8 cellular contexts compared by ENCODE assay signal in the genomic region with DNA sequence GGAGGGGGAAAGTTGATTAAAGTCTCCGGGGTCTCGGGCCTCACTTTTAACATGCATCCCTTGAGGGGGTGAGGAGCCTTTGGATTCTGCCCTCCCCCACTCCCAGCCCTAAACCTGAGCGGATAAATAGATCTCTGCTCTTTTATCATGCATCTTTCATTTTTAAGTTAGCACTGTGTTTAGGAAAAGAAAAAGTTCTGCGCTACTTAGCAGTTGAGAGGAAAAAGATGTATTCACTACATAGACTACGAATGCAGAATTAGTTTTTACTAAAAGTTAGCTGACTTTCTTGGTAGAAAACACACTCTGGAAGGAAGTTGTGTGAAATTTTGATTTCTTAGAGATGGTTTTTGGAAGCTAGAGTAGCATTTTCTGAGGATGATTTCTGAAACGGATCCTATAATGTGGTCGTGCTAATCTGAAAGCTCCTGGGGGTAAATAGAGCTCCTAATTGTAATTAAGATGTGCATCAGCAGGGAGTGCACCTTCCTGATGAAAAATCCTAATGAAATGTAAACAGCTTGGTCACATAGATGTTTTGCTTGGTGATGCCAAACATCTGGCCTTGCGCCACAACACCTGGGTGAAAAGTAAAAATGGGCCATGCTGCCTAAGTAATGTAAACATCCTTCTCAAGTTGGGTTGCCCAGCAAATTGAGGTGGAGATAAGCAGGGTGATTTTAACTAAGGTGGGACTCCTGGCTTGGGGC. TPM values are rescaled to one million over a fixed set of nuclear protein-coding genes. Genes with fewer than 3 reads are reported as not detected.
DNase-seq lines count a peak whose midpoint lies in the region; ATAC-seq, FAIRE-seq and TF ChIP-seq lines count a peak whose summit lies in the region.

No MANE protein-coding gene starts in this region.

- peak overlapping the region; percentile 93 for H3K27ac Mint-ChIP-seq in chondrocyte (ENCODE audit: unreplicated experiment)

- no peak for ATAC-seq in A549
- ATAC-seq in GM19467 (IDR thresholded peaks at IDR 0.05; ENCODE audit: unreplicated experiment): no peak

- H3K36me3 Mint-ChIP-seq in chondrocyte (ENCODE audit: low read depth): peaks cover 10% of the 10 kb centered on the region

- no peak for TF ChIP-seq RAD21 in A549 (conservative IDR thresholded peaks at IDR 0.05 in 1 of 2, IDR thresholded peaks at IDR 0.05 in 1 of 2)

- POLR2A ChIA-PET in A549 (lab: Yijun Ruan, JAX): no interaction called here

- peaks cover 70% of the 10 kb centered on the region for H3K4me1 Mint-ChIP-seq in chondrocyte (ENCODE audit: low read depth)

- H3K4me1 ChIP-seq in A549 (peaks cover 67% of the 10 kb centered on the region), HUES64 (ENCODE audit: insufficient read depth, low read length) (peaks cover 60% of the 10 kb centered on the region), mucosa of stomach (ENCODE audit: control insufficient read depth, insufficient read depth, low read length) (peaks cover 39% of the 10 kb centered on the region)

- H3K4me3 ChIP-seq in A549: peak overlapping the region; percentile 83
- H3K4me3 ChIP-seq in HUES64 (ENCODE audit: low read length): peak overlapping the region; percentile 82
- H3K4me3 ChIP-seq in mucosa of stomach (ENCODE audit: low read length): peak overlapping the region; percentile 60

- H3K27ac ChIP-seq in A549 (peak overlapping the region; percentile 95 to 96), HUES64 (ENCODE audit: low read depth, low read length) (peak overlapping the region; percentile 95)

- H3K27me3 ChIP-seq in HUES64 (ENCODE audit: insufficient read depth, low read length) (no peaks in the 10 kb centered on the region), mucosa of stomach (ENCODE audit: control insufficient read depth, insufficient read depth, low read length) (no peaks in the 10 kb centered on the region)

- no peaks in the 10 kb centered on the region for H3K9me3 ChIP-seq in A549
- no peaks in the 10 kb centered on the region for H3K9me3 ChIP-seq in HUES64 (ENCODE audit: insufficient read depth, low read depth, low read length)
- no peaks in the 10 kb centered on the region for H3K9me3 ChIP-seq in mucosa of stomach (ENCODE audit: control insufficient read depth, low read length)

- 18% methylated on average over 8 of the region's 8 CpGs for WGBS in A549 (ENCODE audit: missing lambda C conversion rate)
- 5% methylated on average over 6 of the region's 8 CpGs for WGBS in HUES64

- peak overlapping the region; percentile 87 for H3K9ac ChIP-seq in HUES64 (ENCODE audit: low read depth, low read length)
- H3K9ac ChIP-seq in mucosa of stomach (ENCODE audit: low read length): peak overlapping the region; percentile 65

- H3K36me3 ChIP-seq in HUES64 (ENCODE audit: insufficient read depth, low read length) (no peaks in the 10 kb centered on the region), mucosa of stomach (ENCODE audit: control insufficient read depth, insufficient read depth, low read length) (no peaks in the 10 kb centered on the region)

- no peaks in the 10 kb centered on the region for H3K27me3 Mint-ChIP-seq in chondrocyte (ENCODE audit: low read depth)

- DNase-seq in A549 (ENCODE audit: low read depth in 1 of 2, low spot score in 1 of 2) (no peak), chondrocyte (ENCODE audit: low spot score) (no peak), EL (no peak), LoVo (ENCODE audit: low spot score) (no peak)
- no peak for DNase-seq in stimulated activated CD4-positive, alpha-beta T cell treated with anti-CD3 and anti-CD28 coated beads, Interleukin-15, amount 100 ng/mL, for 24 hours

- TF ChIP-seq POLR2A in A549 (IDR thresholded peaks at IDR 0.05; ENCODE audit: low read length): no peak

- peak overlapping the region; percentile 85 for H3K4me2 ChIP-seq in A549

- TF ChIP-seq CTCF in A549 (IDR thresholded peaks at IDR 0.05): no peak
- no peak for TF ChIP-seq CTCF in chondrocyte (IDR thresholded peaks at IDR 0.05)

- H3K9me3 Mint-ChIP-seq in chondrocyte (ENCODE audit: low read depth): no peaks in the 10 kb centered on the region

- H3K4me3 Mint-ChIP-seq in chondrocyte (ENCODE audit: unreplicated experiment): peak overlapping the region; percentile 97

- no peak for FAIRE-seq in A549 (lab: Jason Lieb, UNC)

- no peak for TF ChIP-seq EP300 in A549 (IDR thresholded peaks at IDR 0.05)

- CTCF ChIA-PET in A549 (lab: Yijun Ruan, JAX): interaction anchor here (0.7 to 2.2 kb wide), 2 partner anchors 16 to 84 kb away, joined by 4 to 8 read pairs; no protein-coding TSS in a partner anchor

TF ChIP-seq in A549, 52 proteins besides CTCF, POLR2A, EP300 and RAD21:
- no peak for TF ChIP-seq KDM5A (IDR thresholded peaks at IDR 0.05)
- TF ChIP-seq JUNB (IDR thresholded peaks at IDR 0.05): no peak
- no peak for TF ChIP-seq SMC3 (IDR thresholded peaks at IDR 0.05)
- TF ChIP-seq ZFP36 (IDR thresholded peaks at IDR 0.05; ENCODE audit: borderline replicate concordance, partially characterized antibody): no peak
- TF ChIP-seq RCOR1 (IDR thresholded peaks at IDR 0.05; ENCODE audit: low read depth, low read length): no peak
- TF ChIP-seq, protein P1, sequence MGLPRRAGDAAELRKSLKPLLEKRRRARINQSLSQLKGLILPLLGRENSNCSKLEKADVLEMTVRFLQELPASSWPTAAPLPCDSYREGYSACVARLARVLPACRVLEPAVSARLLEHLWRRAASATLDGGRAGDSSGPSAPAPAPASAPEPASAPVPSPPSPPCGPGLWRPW (IDR thresholded peaks at IDR 0.05): no peak
- no peak for TF ChIP-seq RNF2 (IDR thresholded peaks at IDR 0.05; ENCODE audit: borderline replicate concordance, low read depth)
- no peak for TF ChIP-seq CEBPB (IDR thresholded peaks at IDR 0.05)
- TF ChIP-seq, protein P2, sequence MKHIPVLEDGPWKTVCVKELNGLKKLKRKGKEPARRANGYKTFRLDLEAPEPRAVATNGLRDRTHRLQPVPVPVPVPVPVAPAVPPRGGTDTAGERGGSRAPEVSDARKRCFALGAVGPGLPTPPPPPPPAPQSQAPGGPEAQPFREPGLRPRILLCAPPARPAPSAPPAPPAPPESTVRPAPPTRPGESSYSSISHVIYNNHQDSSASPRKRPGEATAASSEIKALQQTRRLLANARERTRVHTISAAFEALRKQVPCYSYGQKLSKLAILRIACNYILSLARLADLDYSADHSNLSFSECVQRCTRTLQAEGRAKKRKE (CRISPR knock-in tag; IDR thresholded peaks at IDR 0.05; ENCODE audit: low read depth): no peak
- TF ChIP-seq CBX8 (IDR thresholded peaks at IDR 0.05): no peak
- TF ChIP-seq BHLHE40 (IDR thresholded peaks at IDR 0.05; ENCODE audit: low read depth, low read length): no peak
- no peak for TF ChIP-seq PHF8 (IDR thresholded peaks at IDR 0.05; ENCODE audit: borderline replicate concordance, low read depth)
- no peak for TF ChIP-seq MYC (IDR thresholded peaks at IDR 0.05; ENCODE audit: borderline replicate concordance, low read length)
- no peak for TF ChIP-seq KDM1A (IDR thresholded peaks at IDR 0.05; ENCODE audit: low read depth)
- no peak for TF ChIP-seq RFX5 (IDR thresholded peaks at IDR 0.05)
- no peak for TF ChIP-seq CBX2 (IDR thresholded peaks at IDR 0.05; ENCODE audit: borderline replicate concordance, low read depth)
- TF ChIP-seq ZC3H11A (IDR thresholded peaks at IDR 0.05): no peak
- no peak for TF ChIP-seq MAFK (IDR thresholded peaks at IDR 0.05; ENCODE audit: partially characterized antibody)
- TF ChIP-seq HOXB13 (CRISPR knock-in tag; IDR thresholded peaks at IDR 0.05; ENCODE audit: low read depth): no peak
- TF ChIP-seq, protein P3, sequence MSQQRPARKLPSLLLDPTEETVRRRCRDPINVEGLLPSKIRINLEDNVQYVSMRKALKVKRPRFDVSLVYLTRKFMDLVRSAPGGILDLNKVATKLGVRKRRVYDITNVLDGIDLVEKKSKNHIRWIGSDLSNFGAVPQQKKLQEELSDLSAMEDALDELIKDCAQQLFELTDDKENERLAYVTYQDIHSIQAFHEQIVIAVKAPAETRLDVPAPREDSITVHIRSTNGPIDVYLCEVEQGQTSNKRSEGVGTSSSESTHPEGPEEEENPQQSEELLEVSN (IDR thresholded peaks at IDR 0.05; ENCODE audit: borderline replicate concordance, low read depth): no peak

RNA-seq across cellular contexts. Expression of a gene that starts 1.8 kb away (rescaled TPM):
- 19.0 and 29.3 TPM in 2 replicates for polyA plus RNA-seq in A549 (2011; rRNA removed)
- 5.1 and 6.5 TPM in 2 replicates for polyA plus RNA-seq in A549 (2012; cell fraction: cytosol; rRNA removed)
- polyA plus RNA-seq in A549 (2012; cell fraction: nucleus; rRNA removed): 7.0 and 8.2 TPM in 2 replicates
- 6.5 to 9.4 TPM (median 8.2 TPM) in 3 replicates for polyA plus RNA-seq in A549 (2017; fragmentation: RNase III; extraction: RNeasy Plus Mini Kit Qiagen cat#74134 plus additional on column Dnase treatment)
- 55.0 and 55.8 TPM in 2 replicates for polyA minus RNA-seq in A549 (2011; rRNA and poly(A)+ RNA removed)
- 48.4 TPM for polyA plus RNA-seq in HUES64 (2013, experiment 1 of 2)
- polyA plus RNA-seq in HUES64 (2013, experiment 2 of 2): 42.9 TPM
- total RNA-seq in chondrocyte: 75.2 to 131 TPM (median 123 TPM) in 3 replicates
